Comparison of ENCODE assay signal across 25 cellular contexts in the genomic region with DNA sequence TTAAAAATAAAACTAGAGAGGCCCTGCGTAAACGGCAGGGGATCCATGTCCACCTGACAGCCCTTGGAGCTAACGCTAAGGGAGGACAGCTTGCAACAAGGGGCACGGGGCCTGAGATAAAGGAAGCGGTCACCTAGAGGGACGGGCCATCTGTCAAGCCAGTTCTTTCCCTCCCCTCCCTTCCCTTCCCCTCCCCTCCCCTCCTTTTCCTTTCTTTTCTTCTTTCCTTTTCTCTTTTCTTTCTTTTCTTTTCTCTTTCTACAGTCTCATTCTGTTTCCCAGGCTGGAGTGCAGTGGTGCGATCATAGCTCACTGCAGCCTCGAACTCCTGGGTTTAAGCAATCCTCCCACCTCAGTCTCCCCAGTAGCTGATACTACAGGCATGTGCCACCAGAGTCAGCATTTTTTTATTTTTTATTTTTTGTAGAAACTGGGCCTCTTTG. TPM values are rescaled to one million over a fixed set of nuclear protein-coding genes. Genes with fewer than 3 reads are reported as not detected.
DNase-seq lines count a peak whose midpoint lies in the region; ATAC-seq and TF ChIP-seq lines count a peak whose summit lies in the region.
"Had no signal": no experiment of that assay in that cellular context is flagged by ENCODE, and none has a peak within 500 bp of the region (broad histone marks: within the 10 kb centered on the region; RNA-seq: fewer than 3 reads in every experiment).

No MANE protein-coding gene starts in this region.

- no peak overlapping the region for H3K4me3 ChIP-seq in heart right ventricle
- no peak overlapping the region for H3K4me3 ChIP-seq in coronary artery
- peak overlapping the region in 2 of 3 donors; percentile 25 to 26 for H3K4me3 ChIP-seq in right lobe of liver
- H3K4me3 ChIP-seq in tibial artery, result no peak overlapping the region
- H3K4me3 ChIP-seq: A549, neural progenitor cell, SJCRH30 had no signal

- H3K27ac ChIP-seq in heart right ventricle (peak overlapping the region in 7 of 10 donors; percentile 14 to 63 (median 59)), coronary artery (peak overlapping the region; percentile 12 to 54), right lobe of liver (peak overlapping the region in 2 of 3 donors; percentile 79 to 81), tibial artery (peak overlapping the region; percentile 69 to 73)
- H3K27ac ChIP-seq: A549, C4-2B, neural progenitor cell, SJCRH30 had no signal

- H3K4me1 ChIP-seq in heart right ventricle (peaks cover 0 to 44% (median 12%) of the 10 kb centered on the region in 9 donors), right lobe of liver (peaks cover 0 to 32% (median 4%) of the 10 kb centered on the region in 4 donors), tibial artery (peaks cover 0 to 14% (median 6%) of the 10 kb centered on the region in 4 donors)
- H3K4me1 ChIP-seq: A549, SJCRH30 had no signal

- peak in 1 of 8 donors; percentile 4 for ATAC-seq in heart right ventricle
- peak; percentile 11 to 65 (median 48) for ATAC-seq in right lobe of liver
- ATAC-seq: A549; activated CD4-positive, CD25-positive, alpha-beta regulatory T cell treated with anti-CD3 and anti-CD28 coated beads, Interleukin-2, amount 50 U/mL, for 24 hours; esophagus mucosa; stimulated activated memory B cell treated with anti-CD40 and anti-IgM and Interleukin-4, amounts not matched to agents 10 μg/mL and 1 μg/mL and 100 μg/mL, for 72 hours had no signal

- no peaks in the 10 kb centered on the region for H3K36me3 ChIP-seq in heart right ventricle
- no peaks in the 10 kb centered on the region for H3K36me3 ChIP-seq in right lobe of liver
- no peaks in the 10 kb centered on the region for H3K36me3 ChIP-seq in tibial artery
- H3K36me3 ChIP-seq: neural progenitor cell, SJCRH30 had no signal

- intact Hi-C loops in heart right ventricle (cut with DNase I), result no loop called here
- intact Hi-C loops in cardiac septum (cut with DNase I), result no loop called here
- intact Hi-C loops in right lobe of liver (cut with DNase I), result no loop called here
- intact Hi-C loops in tibial artery (cut with DNase I; ENCODE audit: low total_unique reads), result no loop called here

- no peak for DNase-seq in heart right ventricle
- no peak for DNase-seq in cardiac septum (ENCODE audit: low spot score)
- DNase-seq in coronary artery (ENCODE audit: low spot score), result no peak
- no peak for DNase-seq in right lobe of liver
- DNase-seq in tibial artery, result no peak
- no peak for DNase-seq in DMS153 treated with DMSO at 0.1 percent for 48 hours (lab: John Stamatoyannopoulos, UW; ENCODE audit: unreplicated experiment)
- DNase-seq in COLO829 (ENCODE audit: low spot score), result no peak
- no peak for DNase-seq in NCI-H1105 (lab: John Stamatoyannopoulos, UW)
- DNase-seq: activated CD8-positive, alpha-beta memory T cell treated with anti-CD3 and anti-CD28 coated beads for 24 hours; activated naive CD8-positive, alpha-beta T cell treated with anti-CD3 and anti-CD28 coated beads for 36 hours; KG1; MV-4-11; NCI-H2029 treated with DMSO at 0.1 percent for 48 hours; NCI-H510A; retina; SJCRH30; stimulated activated CD4-positive, alpha-beta T cell treated with anti-CD3 and anti-CD28 coated beads, Interleukin-15, amount 100 ng/mL, for 24 hours; T-helper 2 cell had no signal

- H3K27me3 ChIP-seq in heart right ventricle (no peaks in the 10 kb centered on the region), right lobe of liver (no peaks in the 10 kb centered on the region), tibial artery (no peaks in the 10 kb centered on the region)
- H3K27me3 ChIP-seq: neural progenitor cell, SJCRH30 had no signal

- peaks cover 0 to 32% (median 16%) of the 10 kb centered on the region in 11 donors for H3K9me3 ChIP-seq in heart right ventricle
- no peaks in the 10 kb centered on the region for H3K9me3 ChIP-seq in right lobe of liver
- H3K9me3 ChIP-seq in tibial artery, result peaks cover 0 to 8% (median 5%) of the 10 kb centered on the region in 3 donors
- H3K9me3 ChIP-seq: SJCRH30 had no signal

- WGBS in heart right ventricle, 2 donors, result 45 to 55% methylated on average over 8 of the region's 8 CpGs
- WGBS in right lobe of liver (ENCODE audit: insufficient coverage, low coverage, low lambda C conversion rate, missing lambda C conversion rate), result 17% methylated on average over 7 of the region's 8 CpGs

- no peak for TF ChIP-seq CTCF in heart right ventricle (IDR thresholded peaks at IDR 0.05)
- TF ChIP-seq CTCF in coronary artery (IDR thresholded peaks at IDR 0.05), result no peak
- no peak for TF ChIP-seq CTCF in right lobe of liver (IDR thresholded peaks at IDR 0.05)
- TF ChIP-seq CTCF in tibial artery (IDR thresholded peaks at IDR 0.05), result no peak

- no peak for TF ChIP-seq POLR2A in right lobe of liver (IDR thresholded peaks at IDR 0.05)

RNA-seq across cellular contexts. Expression of a gene that starts 34.5 kb away (rescaled TPM):
- total RNA-seq in heart right ventricle, result under 1 TPM in 2 of 10 donors, not detected in 8; 0.07 to 0.10 TPM
- not detected for polyA plus RNA-seq in heart right ventricle
- total RNA-seq in cardiac septum, result 0.13 TPM
- not detected for total RNA-seq in right lobe of liver
- total RNA-seq: activated naive CD8-positive, alpha-beta T cell treated with anti-CD3 and anti-CD28 coated beads for 36 hours; dermis blood vessel endothelial cell; esophagus mucosa; SJCRH30 had no signal

Comparison
In these comparisons a context has a peak if more than half of its experiments do, and no peak if none do; other contexts are left out.
1. H3K4me3 ChIP-seq: peak in right lobe of liver (2 of 3); none in heart right ventricle (0 of 10), coronary artery (single experiment) and tibial artery (0 of 2).
2. Peak in every context shown above with its lines, with median percentiles within 50 percentile points of each other: H3K27ac ChIP-seq.